ENCODE assay signal across 1 cellular context in genomic region chr7:27092753-27093097, GRCh38.
TF ChIP-seq lines count a peak whose summit lies in the region.

No MANE protein-coding gene starts in this region.

TF ChIP-seq in GM23338, 12 proteins besides CTCF, POLR2A, EP300 and RAD21:
- TF ChIP-seq REST (IDR thresholded peaks at IDR 0.05; ENCODE audit: unreplicated experiment) = no peak
- no peak for TF ChIP-seq EZH2 (IDR thresholded peaks at IDR 0.05; ENCODE audit: low read depth, unreplicated experiment)
- no peak for TF ChIP-seq JUNB (IDR thresholded peaks at IDR 0.05; ENCODE audit: unreplicated experiment)
- no peak for TF ChIP-seq ZNF331 (CRISPR knock-in tag; IDR thresholded peaks at IDR 0.05; ENCODE audit: low read depth)
- no peak for TF ChIP-seq POLR2AphosphoS5 (IDR thresholded peaks at IDR 0.05; ENCODE audit: low read depth)
- no peak for TF ChIP-seq ETS1 (IDR thresholded peaks at IDR 0.05)
- no peak for TF ChIP-seq ZNF114 (CRISPR knock-in tag; IDR thresholded peaks at IDR 0.05)
- no peak for TF ChIP-seq NANOG (IDR thresholded peaks at IDR 0.05; ENCODE audit: borderline replicate concordance)
- TF ChIP-seq EZH2phosphoT487 (IDR thresholded peaks at IDR 0.05; ENCODE audit: unreplicated experiment) = no peak
- TF ChIP-seq CREB1 (CRISPR knock-in tag; IDR thresholded peaks at IDR 0.05; ENCODE audit: low read depth) = no peak
- TF ChIP-seq ZNF462 (CRISPR knock-in tag; IDR thresholded peaks at IDR 0.05) = no peak
- TF ChIP-seq STAT1 (IDR thresholded peaks at IDR 0.05; ENCODE audit: unreplicated experiment) = no peak
